In genomic region chr2:11784747-11785610, GRCh38 we compare ENCODE assay signal across 8 cellular contexts. TPM values are rescaled to one million over a fixed set of nuclear protein-coding genes. Genes with fewer than 3 reads are reported as not detected.
DNase-seq lines count a peak whose midpoint lies in the region; ATAC-seq and TF ChIP-seq lines count a peak whose summit lies in the region.

No MANE protein-coding gene starts in this region.

- intact Hi-C loops in left colon (cut with DNase I, micrococcal nuclease), result loop anchor here (5.0 to 10.0 kb wide), 2 partner anchors 98 to 310 kb away; no protein-coding TSS in a partner anchor

- peak overlapping the region; percentile 66 for H3K4me3 ChIP-seq in choroid plexus epithelial cell (ENCODE audit: low read depth, low read length)

- DNase-seq in CD1c-positive myeloid dendritic cell (ENCODE audit: extremely low spot score) (peak; percentile 9), HT-29 (ENCODE audit: low spot score) (peak; percentile 40), choroid plexus epithelial cell (ENCODE audit: low read depth) (peak; percentile 51), left colon (peak in 1 of 2 donors; percentile 58)
- DNase-seq in activated CD4-positive, alpha-beta T cell treated with anti-CD3 and anti-CD28 coated beads for 48 hours, result peak; percentile 60
- peak; percentile 57 for DNase-seq in stimulated activated CD4-positive, alpha-beta T cell treated with anti-CD3 and anti-CD28 coated beads, Interleukin-4, amount 100 ng/mL, for 1 hour

- ATAC-seq in left colon (peak; percentile 76), GM19455 (IDR thresholded peaks at IDR 0.05; ENCODE audit: unreplicated experiment) (no peak), GM19463 (IDR thresholded peaks at IDR 0.05; ENCODE audit: unreplicated experiment) (no peak)

- TF ChIP-seq CTCF in choroid plexus epithelial cell (conservative IDR thresholded peaks at IDR 0.05; ENCODE audit: low read depth, low read length), result peak; percentile 85

RNA-seq across cellular contexts. Expression of gene LPIN1, which starts 38.5 kb away (rescaled TPM):
- 5.6 and 6.8 TPM in 2 replicates for total RNA-seq in HT-29 (2014; rRNA removed; shearing (Covaris generic))
- total RNA-seq in left colon, result 10 to 100 TPM; 24.4 to 34.9 TPM
